In genomic region chr3:4714045-4714444, GRCh38 we compare ENCODE assay signal across 27 cellular contexts.
"Had no signal": no experiment of that assay in that cellular context is flagged by ENCODE, and none has a peak within 500 bp of the region (broad histone marks: within the 10 kb centered on the region; RNA-seq: fewer than 3 reads in every experiment).

No MANE protein-coding gene starts in this region.

- DNase-seq: activated CD4-positive, alpha-beta memory T cell treated with anti-CD3 and anti-CD28 coated beads, Interleukin-2, amount 10 ng/mL, durations not matched to agents 7 days and 5 days; activated CD4-positive, alpha-beta T cell treated with anti-CD3 and anti-CD28 coated beads, Interleukin-2, amount 10 ng/mL, durations not matched to agents 7 days and 5 days; activated CD4-positive, CD25-positive, alpha-beta regulatory T cell; activated CD8-positive, alpha-beta memory T cell treated with anti-CD3 and anti-CD28 coated beads, Interleukin-2, amount 10 ng/mL, durations not matched to agents 7 days and 5 days; activated effector memory CD4-positive, alpha-beta T cell treated with anti-CD3 and anti-CD28 coated beads, Interleukin-2, amount 50 U/mL, for 16 hours; activated naive CD4-positive, alpha-beta T cell treated with anti-CD3 and anti-CD28 coated beads for 36 hours; activated T-cell treated with anti-CD3 and anti-CD28 coated beads, Interleukin-2, amount 50 U/mL, for 24 hours; brain microvascular endothelial cell; cerebellar nuclear complex; KG1; NCI-H1092; NCI-H1417; NCI-H1694; NCI-H2029; NCI-H2107; NCI-H345; NCI-H510A; NCI-H526 treated with DMSO at 0.1 percent for 48 hours; NCI-H82; OCI-M1; Peyer's patch; SHP77; T-helper 2 cell; T1000 had no signal

- H3K4me3 ChIP-seq: Peyer's patch had no signal

- H3K4me3 Mint-ChIP-seq: activated CD4-positive, alpha-beta memory T cell treated with anti-CD3 and anti-CD28 coated beads, Interleukin-2, amount 10 ng/mL, durations not matched to agents 7 days and 5 days; activated CD4-positive, alpha-beta T cell treated with anti-CD3 and anti-CD28 coated beads, Interleukin-2, amount 10 ng/mL, durations not matched to agents 7 days and 5 days; activated CD8-positive, alpha-beta memory T cell treated with anti-CD3 and anti-CD28 coated beads, Interleukin-2, amount 10 ng/mL, durations not matched to agents 7 days and 5 days; activated naive CD4-positive, alpha-beta T cell treated with anti-CD3 and anti-CD28 coated beads for 36 hours; activated naive CD8-positive, alpha-beta T cell; activated T-cell treated with anti-CD3 and anti-CD28 coated beads, Interleukin-2, amount 50 U/mL, for 24 hours; activated T-helper 1 cell treated with anti-CD3 and anti-CD28 coated beads, Interleukin-12 subunit alpha, Interleukin-12 subunit beta, Interleukin-2, Interleukin-4 antibody, amounts not matched to agents 30 ng/mL and 10 ng/mL and 1 ng/mL, durations not matched to agents 14 hours and 24 hours and 36 hours; IgD-negative memory B cell had no signal

- H3K27me3 Mint-ChIP-seq: activated CD4-positive, alpha-beta memory T cell treated with anti-CD3 and anti-CD28 coated beads, Interleukin-2, amount 10 ng/mL, durations not matched to agents 7 days and 5 days; activated CD4-positive, alpha-beta T cell treated with anti-CD3 and anti-CD28 coated beads, Interleukin-2, amount 10 ng/mL, durations not matched to agents 7 days and 5 days; activated CD8-positive, alpha-beta memory T cell treated with anti-CD3 and anti-CD28 coated beads, Interleukin-2, amount 10 ng/mL, durations not matched to agents 7 days and 5 days; activated naive CD8-positive, alpha-beta T cell; activated T-cell treated with anti-CD3 and anti-CD28 coated beads, Interleukin-2, amount 50 U/mL, for 24 hours; IgD-negative memory B cell had no signal

- H3K9me3 Mint-ChIP-seq: activated CD4-positive, alpha-beta memory T cell treated with anti-CD3 and anti-CD28 coated beads, Interleukin-2, amount 10 ng/mL, durations not matched to agents 7 days and 5 days; activated CD4-positive, alpha-beta T cell treated with anti-CD3 and anti-CD28 coated beads, Interleukin-2, amount 10 ng/mL, durations not matched to agents 7 days and 5 days; activated naive CD4-positive, alpha-beta T cell treated with anti-CD3 and anti-CD28 coated beads for 36 hours; activated T-cell treated with anti-CD3 and anti-CD28 coated beads, Interleukin-2, amount 50 U/mL, for 24 hours; activated T-helper 1 cell treated with anti-CD3 and anti-CD28 coated beads, Interleukin-12 subunit alpha, Interleukin-12 subunit beta, Interleukin-2, Interleukin-4 antibody, amounts not matched to agents 30 ng/mL and 10 ng/mL and 1 ng/mL, durations not matched to agents 14 hours and 24 hours and 36 hours; IgD-negative memory B cell had no signal

- H3K27ac ChIP-seq: brain microvascular endothelial cell had no signal

- H3K27me3 ChIP-seq: brain microvascular endothelial cell, Peyer's patch had no signal

- H3K27ac Mint-ChIP-seq: activated CD4-positive, alpha-beta memory T cell treated with anti-CD3 and anti-CD28 coated beads, Interleukin-2, amount 10 ng/mL, durations not matched to agents 7 days and 5 days; activated CD4-positive, alpha-beta T cell treated with anti-CD3 and anti-CD28 coated beads, Interleukin-2, amount 10 ng/mL, durations not matched to agents 7 days and 5 days; activated CD8-positive, alpha-beta memory T cell treated with anti-CD3 and anti-CD28 coated beads, Interleukin-2, amount 10 ng/mL, durations not matched to agents 7 days and 5 days; activated naive CD4-positive, alpha-beta T cell treated with anti-CD3 and anti-CD28 coated beads for 36 hours; activated naive CD8-positive, alpha-beta T cell; activated T-helper 1 cell treated with anti-CD3 and anti-CD28 coated beads, Interleukin-12 subunit alpha, Interleukin-12 subunit beta, Interleukin-2, Interleukin-4 antibody, amounts not matched to agents 30 ng/mL and 10 ng/mL and 1 ng/mL, durations not matched to agents 14 hours and 24 hours and 36 hours had no signal

- ATAC-seq: activated CD8-positive, alpha-beta memory T cell treated with anti-CD3 and anti-CD28 coated beads, Interleukin-2, amount 10 ng/mL, durations not matched to agents 7 days and 5 days had no signal

- H3K9me3 ChIP-seq: Peyer's patch had no signal

- H3K36me3 ChIP-seq: brain microvascular endothelial cell had no signal
